In genomic region chr12:123633379-123634141, GRCh38 we compare ENCODE assay signal across 8 cellular contexts. TPM values are rescaled to one million over a fixed set of nuclear protein-coding genes. Genes with fewer than 3 reads are reported as not detected.
DNase-seq lines count a peak whose midpoint lies in the region; ATAC-seq and TF ChIP-seq lines count a peak whose summit lies in the region.

Gene EIF2B1, minus strand, starts transcription at chr12:123633686. Its CDS starts 129 bp downstream, at chr12:123633557.
Gene GTF2H3, plus strand, starts transcription at chr12:123633829. Its CDS starts 31 bp downstream, at chr12:123633860.

- H3K27me3 ChIP-seq in heart right ventricle (no peaks in the 10 kb centered on the region), upper lobe of right lung (no peaks in the 10 kb centered on the region)

- intact Hi-C loops in T-helper 1 cell treated with Interleukin-12 subunit alpha and Interleukin-12 subunit beta and Interleukin-4 antibody, amounts not matched to agents 30 ng/mL and 1 ng/mL, for 36 hours (cut with micrococcal nuclease), result loop anchor here (1.0 kb wide), 9 partner anchors 31 to 1106 kb away; partner anchors contain the start of genes DDX55, KNTC1, MPHOSPH9 and MTRFR
- intact Hi-C loops in heart right ventricle (cut with DNase I) (no loop called here), posterior vena cava (cut with DNase I) (no loop called here), upper lobe of right lung (cut with DNase I) (no loop called here)

- 0% methylated on average over 52 of the region's 52 CpGs for WGBS in heart right ventricle, 2 donors

- H3K9me3 ChIP-seq in heart right ventricle (no peaks in the 10 kb centered on the region), upper lobe of right lung (no peaks in the 10 kb centered on the region)

- H3K36me3 ChIP-seq in heart right ventricle (peaks cover 0 to 44% (median 30%) of the 10 kb centered on the region in 9 donors), upper lobe of right lung (peaks cover 34% of the 10 kb centered on the region)

- DNase-seq in GM13976 (ENCODE audit: low spot score) (peak; percentile 99), NCI-H146 treated with DMSO at 0.1 percent for 48 hours (lab: John Stamatoyannopoulos, UW; ENCODE audit: unreplicated experiment) (peak; percentile 90), amniotic epithelial cell (ENCODE audit: low read depth) (peak; percentile 95), heart right ventricle (peak; percentile 95), posterior vena cava (ENCODE audit: low spot score) (peak; percentile 98), upper lobe of right lung (peak; percentile 98)

- H3K4me3 ChIP-seq in heart right ventricle (peak within 1 kb of the TSS; percentile 70 to 94 (median 87)), upper lobe of right lung (peak within 1 kb of the TSS; percentile 75)

- ATAC-seq in HG02870 (IDR thresholded peaks at IDR 0.05; ENCODE audit: unreplicated experiment), result peak; percentile 91
- ATAC-seq in heart right ventricle, result peak; percentile 98 to 100 (median 100)
- peak; percentile 100 for ATAC-seq in upper lobe of right lung

- H3K27ac ChIP-seq in heart right ventricle, result peak within 1 kb of the TSS; percentile 2 to 91 (median 84)
- H3K27ac ChIP-seq in upper lobe of right lung, result peak within 1 kb of the TSS; percentile 84

- no peak for TF ChIP-seq CTCF in GM13976 (IDR thresholded peaks at IDR 0.05; ENCODE audit: borderline replicate concordance, control extremely low read depth, extremely low read depth, insufficient read depth, missing control alignments)
- TF ChIP-seq CTCF in heart right ventricle (IDR thresholded peaks at IDR 0.05), result no peak
- TF ChIP-seq CTCF in upper lobe of right lung (IDR thresholded peaks at IDR 0.05), result no peak

- H3K4me1 ChIP-seq in heart right ventricle (peaks cover 5 to 24% (median 18%) of the 10 kb centered on the region in 9 donors), upper lobe of right lung (peaks cover 9% of the 10 kb centered on the region)

- in situ Hi-C loops in GM13976 (cut with MboI; ENCODE audit: low sequenced_read_pairs, unreplicated experiment), result no loop called here

RNA-seq across cellular contexts. Expression of gene EIF2B1, which starts in this region (rescaled TPM):
- total RNA-seq in T-helper 1 cell treated with Interleukin-12 subunit alpha and Interleukin-12 subunit beta and Interleukin-4 antibody, amounts not matched to agents 30 ng/mL and 1 ng/mL, for 36 hours, result 68.2 and 73.6 TPM in 2 replicates
- total RNA-seq in heart right ventricle (10 to 100 TPM; 26.3 to 36.4 (median 31.8) TPM), posterior vena cava (10 to 100 TPM; 36.7 to 37.4 TPM), upper lobe of right lung (40.0 TPM)
- polyA plus RNA-seq in heart right ventricle, result 10 to 100 TPM; 21.2 to 25.5 TPM

RNA-seq across cellular contexts. Expression of gene GTF2H3, which starts in this region (rescaled TPM):
- 43.7 and 50.5 TPM in 2 replicates for total RNA-seq in T-helper 1 cell treated with Interleukin-12 subunit alpha and Interleukin-12 subunit beta and Interleukin-4 antibody, amounts not matched to agents 30 ng/mL and 1 ng/mL, for 36 hours
- total RNA-seq in heart right ventricle, result 10 to 100 TPM; 12.8 to 18.3 (median 15.5) TPM
- polyA plus RNA-seq in heart right ventricle, result 1 to 10 TPM; 4.0 to 4.4 TPM
- total RNA-seq in posterior vena cava, result 10 to 100 TPM; 20.9 TPM
- total RNA-seq in upper lobe of right lung, result 21.8 TPM

Comparison
In these comparisons a context has a peak if more than half of its experiments do, and no peak if none do; other contexts are left out.
1. Peak in every context shown above with its lines: DNase-seq, ATAC-seq, H3K4me3 ChIP-seq and H3K27ac ChIP-seq.